ENCODE assay signal across 10 cellular contexts in the genomic region with DNA sequence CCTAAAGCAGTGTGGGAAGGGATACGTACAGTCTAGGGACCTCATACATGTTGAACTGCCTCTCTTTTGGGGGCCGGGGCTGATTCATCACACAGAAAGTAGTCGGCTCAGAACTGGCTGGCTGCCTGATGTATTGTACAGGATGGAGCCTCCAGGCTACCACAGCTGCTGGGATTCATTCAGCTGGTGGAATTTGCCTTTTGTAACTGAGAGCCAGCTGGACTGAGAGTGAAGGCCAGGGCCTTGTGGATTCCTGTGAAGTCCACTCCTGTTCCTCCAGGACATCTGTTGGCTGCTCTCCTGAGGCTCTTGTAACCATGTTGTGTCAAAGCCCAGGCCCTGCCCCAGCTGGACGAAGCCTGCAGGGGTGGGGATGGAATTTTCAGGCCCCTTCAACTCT.
DNase-seq lines count a peak whose midpoint lies in the region; ATAC-seq and TF ChIP-seq lines count a peak whose summit lies in the region.
"Had no signal": no experiment of that assay in that cellular context is flagged by ENCODE, and none has a peak within 500 bp of the region (broad histone marks: within the 10 kb centered on the region; RNA-seq: fewer than 3 reads in every experiment).

No MANE protein-coding gene starts in this region.

- no peaks in the 10 kb centered on the region for H3K36me3 Mint-ChIP-seq in endothelial cell (ENCODE audit: low read depth, unreplicated experiment)

- H3K4me1 ChIP-seq in left lung = peaks cover 0 to 5% of the 10 kb centered on the region in 2 donors
- H3K4me1 ChIP-seq in tibial nerve = peaks cover 0 to 39% (median 0%) of the 10 kb centered on the region in 4 donors

- H3K9me3 Mint-ChIP-seq in endothelial cell (ENCODE audit: unreplicated experiment) = no peaks in the 10 kb centered on the region

- peak; percentile 53 for ATAC-seq in left lung
- ATAC-seq in GM19467 (IDR thresholded peaks at IDR 0.05; ENCODE audit: unreplicated experiment) = no peak

- H3K36me3 ChIP-seq in left lung (no peaks in the 10 kb centered on the region), tibial nerve (no peaks in the 10 kb centered on the region)

- no peak for TF ChIP-seq POLR2A in tibial nerve (IDR thresholded peaks at IDR 0.05)

- TF ChIP-seq EP300 in tibial nerve (IDR thresholded peaks at IDR 0.05) = peak in 1 of 2 donors; percentile 72

- H3K27me3 Mint-ChIP-seq in endothelial cell (ENCODE audit: unreplicated experiment) = no peaks in the 10 kb centered on the region

- no peaks in the 10 kb centered on the region for H3K4me1 Mint-ChIP-seq in endothelial cell (ENCODE audit: unreplicated experiment)

- TF ChIP-seq CTCF in left lung (IDR thresholded peaks at IDR 0.05) (no peak), tibial nerve (IDR thresholded peaks at IDR 0.05) (no peak), endothelial cell (IDR thresholded peaks at IDR 0.05; ENCODE audit: unreplicated experiment) (no peak)

- DNase-seq in NCI-H446 (lab: John Stamatoyannopoulos, UW) = peak; percentile 30 to 47
- DNase-seq in ecto neural progenitor cell (ENCODE audit: low spot score) = peak; percentile 60
- DNase-seq in left lung = peak in 1 of 2 donors; percentile 43
- DNase-seq in tibial nerve (ENCODE audit: low spot score in 2 of 2) = peak; percentile 54 to 70
- DNase-seq in endothelial cell (ENCODE audit: low spot score) = no peak
- no peak for DNase-seq in COR-L47 (lab: John Stamatoyannopoulos, UW)
- no peak for DNase-seq in NCI-H146 treated with DMSO at 0.1 percent for 48 hours (lab: John Stamatoyannopoulos, UW; ENCODE audit: unreplicated experiment)
- DNase-seq: NCI-H510A treated with DMSO at 0.1 percent for 48 hours had no signal

- 10 to 13% methylated on average over 4 of the region's 4 CpGs for WGBS in tibial nerve, 2 donors

- H3K9me3 ChIP-seq in left lung = no peaks in the 10 kb centered on the region
- no peaks in the 10 kb centered on the region for H3K9me3 ChIP-seq in tibial nerve

- H3K4me3 ChIP-seq in left lung = no peak overlapping the region
- H3K4me3 ChIP-seq in tibial nerve = no peak overlapping the region

- intact Hi-C loops in left lung (cut with DNase I) = no loop called here

- no peaks in the 10 kb centered on the region for H3K27me3 ChIP-seq in left lung
- no peaks in the 10 kb centered on the region for H3K27me3 ChIP-seq in tibial nerve

- no peak overlapping the region for H3K27ac Mint-ChIP-seq in endothelial cell (ENCODE audit: unreplicated experiment)

- no peak overlapping the region for H3K4me3 Mint-ChIP-seq in endothelial cell (ENCODE audit: unreplicated experiment)

- no peak overlapping the region for H3K27ac ChIP-seq in left lung
- H3K27ac ChIP-seq in tibial nerve = peak overlapping the region in 3 of 4 donors; percentile 38 to 73 (median 42)
- H3K27ac ChIP-seq: HL-60 had no signal

Comparison
In these comparisons a context has a peak if more than half of its experiments do, and no peak if none do; other contexts are left out.
1. DNase-seq: peak in NCI-H446 (2 of 2), ecto neural progenitor cell (single experiment) and tibial nerve (2 of 2); none in endothelial cell (single experiment), COR-L47 (single experiment) and NCI-H146 treated with DMSO at 0.1 percent for 48 hours (single experiment).
2. H3K27ac ChIP-seq: peak in tibial nerve (3 of 4); none in left lung (0 of 2).